Comparison of ENCODE assay signal across 15 cellular contexts in genomic region chr1:200922406-200922805, GRCh38. TPM values are rescaled to one million over a fixed set of nuclear protein-coding genes. Genes with fewer than 3 reads are reported as not detected.
DNase-seq lines count a peak whose midpoint lies in the region; ATAC-seq and TF ChIP-seq lines count a peak whose summit lies in the region.
"Had no signal": no experiment of that assay in that cellular context is flagged by ENCODE, and none has a peak within 500 bp of the region (broad histone marks: within the 10 kb centered on the region; RNA-seq: fewer than 3 reads in every experiment).

No MANE protein-coding gene starts in this region.

- no peaks in the 10 kb centered on the region for H3K9me3 Mint-ChIP-seq in endodermal cell
- H3K9me3 Mint-ChIP-seq: CD4-positive, CD25-positive, alpha-beta regulatory T cell had no signal

- H4K20me1 ChIP-seq in BLaER1, result no peaks in the 10 kb centered on the region

- DNase-seq in AG20443 (ENCODE audit: low spot score) (peak; percentile 6), endodermal cell (peak; percentile 16), sigmoid colon (peak; percentile 48), tibial nerve (ENCODE audit: low spot score in 2 of 2) (no peak)
- DNase-seq: CD4-positive, CD25-positive, alpha-beta regulatory T cell; DMS 273 treated with DMSO at 0.1 percent for 48 hours; GM23248 had no signal

- H3K36me3 ChIP-seq in BLaER1 (no peaks in the 10 kb centered on the region), endodermal cell (ENCODE audit: control insufficient read depth, insufficient read depth, low read length) (no peaks in the 10 kb centered on the region), sigmoid colon (no peaks in the 10 kb centered on the region), tibial nerve (no peaks in the 10 kb centered on the region)

- H3K36me3 Mint-ChIP-seq in endodermal cell (ENCODE audit: low read depth), result no peaks in the 10 kb centered on the region
- H3K36me3 Mint-ChIP-seq: CD4-positive, CD25-positive, alpha-beta regulatory T cell had no signal

- no peaks in the 10 kb centered on the region for H3K27me3 ChIP-seq in BLaER1
- no peaks in the 10 kb centered on the region for H3K27me3 ChIP-seq in endodermal cell (ENCODE audit: control insufficient read depth, insufficient read depth, low read length, poor library complexity, severe bottlenecking)
- H3K27me3 ChIP-seq in sigmoid colon, result no peaks in the 10 kb centered on the region
- H3K27me3 ChIP-seq in tibial nerve, result no peaks in the 10 kb centered on the region

- H3K4me3 Mint-ChIP-seq in endodermal cell, result no peak overlapping the region
- H3K4me3 Mint-ChIP-seq: CD4-positive, CD25-positive, alpha-beta regulatory T cell had no signal

- no peak overlapping the region for H3K27ac Mint-ChIP-seq in endodermal cell

- ATAC-seq in GM21786 (IDR thresholded peaks at IDR 0.05; ENCODE audit: unreplicated experiment) (no peak), HG03039 (IDR thresholded peaks at IDR 0.05; ENCODE audit: unreplicated experiment) (no peak)
- ATAC-seq: A549, HCT116 had no signal

- TF ChIP-seq POLR2A in sigmoid colon (IDR thresholded peaks at IDR 0.05) (no peak), tibial nerve (IDR thresholded peaks at IDR 0.05) (no peak)

- peak overlapping the region; percentile 26; the same call in 1 of the 2 replicates for H3K4me2 ChIP-seq in BLaER1
- H3K4me2 ChIP-seq: A549 had no signal

- no peaks in the 10 kb centered on the region for H3K4me1 Mint-ChIP-seq in endodermal cell

- H3K4me3 ChIP-seq in BLaER1 (no peak overlapping the region), endodermal cell (ENCODE audit: low read length) (no peak overlapping the region), sigmoid colon (no peak overlapping the region), tibial nerve (no peak overlapping the region)
- H3K4me3 ChIP-seq: A549, GM23248 had no signal

- intact Hi-C loops in sigmoid colon (cut with DNase I), result no loop called here

- TF ChIP-seq CTCF in endodermal cell (conservative IDR thresholded peaks at IDR 0.05), result no peak
- TF ChIP-seq CTCF in sigmoid colon (IDR thresholded peaks at IDR 0.05), result no peak
- TF ChIP-seq CTCF in tibial nerve (IDR thresholded peaks at IDR 0.05), result no peak

- peaks cover 25% of the 10 kb centered on the region for H3K4me1 ChIP-seq in BLaER1
- H3K4me1 ChIP-seq in endodermal cell (ENCODE audit: control insufficient read depth, insufficient read depth, low read length), result no peaks in the 10 kb centered on the region
- H3K4me1 ChIP-seq in sigmoid colon, result no peaks in the 10 kb centered on the region
- H3K4me1 ChIP-seq in tibial nerve, result no peaks in the 10 kb centered on the region

- no peaks in the 10 kb centered on the region for H3K9me3 ChIP-seq in BLaER1
- H3K9me3 ChIP-seq in endodermal cell (ENCODE audit: control insufficient read depth, low read length), result no peaks in the 10 kb centered on the region
- H3K9me3 ChIP-seq in sigmoid colon, result no peaks in the 10 kb centered on the region
- H3K9me3 ChIP-seq in tibial nerve, result no peaks in the 10 kb centered on the region
- H3K9me3 ChIP-seq: A549 had no signal

- WGBS in endodermal cell (ENCODE audit: insufficient coverage in 1 of 2, insufficient read length in 1 of 2), 2 experiments, result 79 to 100% methylated on average over 1 to 2 of the region's 2 CpGs
- WGBS in sigmoid colon, 2 donors, result 83 to 90% methylated on average over 2 of the region's 2 CpGs
- WGBS in tibial nerve, 2 donors, result 79% methylated on average over 2 of the region's 2 CpGs

- H3K27ac ChIP-seq in BLaER1, result no peak overlapping the region
- H3K27ac ChIP-seq in endodermal cell (ENCODE audit: low read depth, low read length), result no peak overlapping the region
- H3K27ac ChIP-seq in sigmoid colon, result no peak overlapping the region
- no peak overlapping the region for H3K27ac ChIP-seq in tibial nerve
- H3K27ac ChIP-seq: GM23248 had no signal

- TF ChIP-seq EP300 in sigmoid colon (IDR thresholded peaks at IDR 0.05), result no peak
- TF ChIP-seq EP300 in tibial nerve (IDR thresholded peaks at IDR 0.05), result no peak

- no peak overlapping the region for H3K9ac ChIP-seq in BLaER1
- H3K9ac ChIP-seq in endodermal cell (ENCODE audit: extremely low read depth, low read length, poor library complexity, severe bottlenecking), result no peak overlapping the region
- H3K9ac ChIP-seq: GM23248 had no signal

- H3K27me3 Mint-ChIP-seq in endodermal cell (ENCODE audit: insufficient read depth), result no peaks in the 10 kb centered on the region

RNA-seq across cellular contexts. Expression of gene INAVA, which starts 27.7 kb away (rescaled TPM):
- 10 to 100 TPM; 59.5 to 61.5 TPM for total RNA-seq in endodermal cell
- polyA plus RNA-seq in endodermal cell (2013, experiment 1 of 2), result 27.8 TPM
- polyA plus RNA-seq in endodermal cell (2013, experiment 2 of 2), result 26.1 TPM
- 1 to 10 TPM in 1 of 4 donors, under 1 TPM in 3; 0.27 to 1.4 (median 0.44) TPM for total RNA-seq in sigmoid colon
- polyA plus RNA-seq in sigmoid colon, result 100 to 1,000 TPM in 2 of 3 donors, 10 to 100 TPM in 1; 78.9 to 176 (median 138) TPM
- not detected for total RNA-seq in tibial nerve
- total RNA-seq: CD4-positive, CD25-positive, alpha-beta regulatory T cell; GM23248 had no signal
- polyA plus RNA-seq: GM23248 had no signal

RNA-seq across cellular contexts. Expression of gene GPR25, which starts 49.6 kb away (rescaled TPM):
- total RNA-seq in endodermal cell (not detected), sigmoid colon (not detected), tibial nerve (not detected)
- not detected for polyA plus RNA-seq in endodermal cell (2013, experiment 1 of 2)
- polyA plus RNA-seq in endodermal cell (2013, experiment 2 of 2), result not detected
- 1 to 10 TPM in 1 of 3 donors, not detected in 2; 1.0 TPM for polyA plus RNA-seq in sigmoid colon
- total RNA-seq: Daoy, GM23248 had no signal
- polyA plus RNA-seq: A549, AG04450, BJ, GM23248 had no signal

Comparison
In these comparisons a context has a peak if more than half of its experiments do, and no peak if none do; other contexts are left out.
1. DNase-seq: peak in AG20443 (single experiment), endodermal cell (single experiment) and sigmoid colon (single experiment); none in tibial nerve (0 of 2).
2. RNA of gene INAVA, which starts 27.7 kb away (total RNA-seq): 59.5 to 61.5 TPM in endodermal cell; 0.27 to 1.4 TPM in sigmoid colon and not detected in tibial nerve; every median in the first group is over 10 times any median in the second.